1 cellular context compared by ENCODE assay signal in the genomic region with DNA sequence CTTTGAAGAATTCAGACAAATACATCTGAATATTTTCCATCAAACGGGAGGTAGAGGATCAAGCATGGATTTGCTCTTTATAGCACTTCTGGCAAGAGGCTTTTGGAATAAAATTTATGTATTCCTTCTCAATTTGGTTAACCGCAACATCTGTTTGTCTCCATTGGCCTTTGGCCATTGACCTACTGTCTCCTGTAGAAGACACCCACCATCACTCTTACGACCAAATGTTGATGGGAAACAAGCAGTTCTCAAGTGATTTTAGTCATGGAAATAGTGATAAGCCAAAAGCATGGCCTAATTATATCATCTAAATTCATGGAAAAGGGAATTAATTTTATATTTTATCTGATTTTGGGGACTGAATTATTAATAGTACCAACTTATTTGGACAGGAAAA.
TF ChIP-seq lines count a peak whose summit lies in the region.

No MANE protein-coding gene starts in this region.

TF ChIP-seq in HepG2, 621 proteins besides CTCF, POLR2A, EP300 and RAD21:
- TF ChIP-seq, protein P1, sequence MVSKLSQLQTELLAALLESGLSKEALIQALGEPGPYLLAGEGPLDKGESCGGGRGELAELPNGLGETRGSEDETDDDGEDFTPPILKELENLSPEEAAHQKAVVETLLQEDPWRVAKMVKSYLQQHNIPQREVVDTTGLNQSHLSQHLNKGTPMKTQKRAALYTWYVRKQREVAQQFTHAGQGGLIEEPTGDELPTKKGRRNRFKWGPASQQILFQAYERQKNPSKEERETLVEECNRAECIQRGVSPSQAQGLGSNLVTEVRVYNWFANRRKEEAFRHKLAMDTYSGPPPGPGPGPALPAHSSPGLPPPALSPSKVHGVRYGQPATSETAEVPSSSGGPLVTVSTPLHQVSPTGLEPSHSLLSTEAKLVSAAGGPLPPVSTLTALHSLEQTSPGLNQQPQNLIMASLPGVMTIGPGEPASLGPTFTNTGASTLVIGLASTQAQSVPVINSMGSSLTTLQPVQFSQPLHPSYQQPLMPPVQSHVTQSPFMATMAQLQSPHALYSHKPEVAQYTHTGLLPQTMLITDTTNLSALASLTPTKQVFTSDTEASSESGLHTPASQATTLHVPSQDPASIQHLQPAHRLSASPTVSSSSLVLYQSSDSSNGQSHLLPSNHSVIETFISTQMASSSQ (IDR thresholded peaks at IDR 0.05; ENCODE audit: low read depth) = no peak
- TF ChIP-seq, protein P1 (CRISPR knock-in tag; IDR thresholded peaks at IDR 0.05; ENCODE audit: borderline replicate concordance) = no peak
- TF ChIP-seq SMAD3 (CRISPR knock-in tag; IDR thresholded peaks at IDR 0.05) (no peak), ZNF12 (CRISPR knock-in tag; IDR thresholded peaks at IDR 0.05) (no peak)
- TF ChIP-seq, protein P2, sequence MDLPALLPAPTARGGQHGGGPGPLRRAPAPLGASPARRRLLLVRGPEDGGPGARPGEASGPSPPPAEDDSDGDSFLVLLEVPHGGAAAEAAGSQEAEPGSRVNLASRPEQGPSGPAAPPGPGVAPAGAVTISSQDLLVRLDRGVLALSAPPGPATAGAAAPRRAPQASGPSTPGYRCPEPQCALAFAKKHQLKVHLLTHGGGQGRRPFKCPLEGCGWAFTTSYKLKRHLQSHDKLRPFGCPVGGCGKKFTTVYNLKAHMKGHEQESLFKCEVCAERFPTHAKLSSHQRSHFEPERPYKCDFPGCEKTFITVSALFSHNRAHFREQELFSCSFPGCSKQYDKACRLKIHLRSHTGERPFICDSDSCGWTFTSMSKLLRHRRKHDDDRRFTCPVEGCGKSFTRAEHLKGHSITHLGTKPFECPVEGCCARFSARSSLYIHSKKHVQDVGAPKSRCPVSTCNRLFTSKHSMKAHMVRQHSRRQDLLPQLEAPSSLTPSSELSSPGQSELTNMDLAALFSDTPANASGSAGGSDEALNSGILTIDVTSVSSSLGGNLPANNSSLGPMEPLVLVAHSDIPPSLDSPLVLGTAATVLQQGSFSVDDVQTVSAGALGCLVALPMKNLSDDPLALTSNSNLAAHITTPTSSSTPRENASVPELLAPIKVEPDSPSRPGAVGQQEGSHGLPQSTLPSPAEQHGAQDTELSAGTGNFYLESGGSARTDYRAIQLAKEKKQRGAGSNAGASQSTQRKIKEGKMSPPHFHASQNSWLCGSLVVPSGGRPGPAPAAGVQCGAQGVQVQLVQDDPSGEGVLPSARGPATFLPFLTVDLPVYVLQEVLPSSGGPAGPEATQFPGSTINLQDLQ (CRISPR knock-in tag; IDR thresholded peaks at IDR 0.05) = no peak
- TF ChIP-seq, protein P3, sequence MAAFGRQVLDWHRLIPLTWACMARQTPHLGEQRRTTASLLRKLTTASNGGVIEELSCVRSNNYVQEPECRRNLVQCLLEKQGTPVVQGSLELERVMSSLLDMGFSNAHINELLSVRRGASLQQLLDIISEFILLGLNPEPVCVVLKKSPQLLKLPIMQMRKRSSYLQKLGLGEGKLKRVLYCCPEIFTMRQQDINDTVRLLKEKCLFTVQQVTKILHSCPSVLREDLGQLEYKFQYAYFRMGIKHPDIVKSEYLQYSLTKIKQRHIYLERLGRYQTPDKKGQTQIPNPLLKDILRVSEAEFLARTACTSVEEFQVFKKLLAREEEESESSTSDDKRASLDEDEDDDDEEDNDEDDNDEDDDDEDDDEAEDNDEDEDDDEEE (CRISPR knock-in tag; IDR thresholded peaks at IDR 0.05) = no peak
- TF ChIP-seq, protein P4, sequence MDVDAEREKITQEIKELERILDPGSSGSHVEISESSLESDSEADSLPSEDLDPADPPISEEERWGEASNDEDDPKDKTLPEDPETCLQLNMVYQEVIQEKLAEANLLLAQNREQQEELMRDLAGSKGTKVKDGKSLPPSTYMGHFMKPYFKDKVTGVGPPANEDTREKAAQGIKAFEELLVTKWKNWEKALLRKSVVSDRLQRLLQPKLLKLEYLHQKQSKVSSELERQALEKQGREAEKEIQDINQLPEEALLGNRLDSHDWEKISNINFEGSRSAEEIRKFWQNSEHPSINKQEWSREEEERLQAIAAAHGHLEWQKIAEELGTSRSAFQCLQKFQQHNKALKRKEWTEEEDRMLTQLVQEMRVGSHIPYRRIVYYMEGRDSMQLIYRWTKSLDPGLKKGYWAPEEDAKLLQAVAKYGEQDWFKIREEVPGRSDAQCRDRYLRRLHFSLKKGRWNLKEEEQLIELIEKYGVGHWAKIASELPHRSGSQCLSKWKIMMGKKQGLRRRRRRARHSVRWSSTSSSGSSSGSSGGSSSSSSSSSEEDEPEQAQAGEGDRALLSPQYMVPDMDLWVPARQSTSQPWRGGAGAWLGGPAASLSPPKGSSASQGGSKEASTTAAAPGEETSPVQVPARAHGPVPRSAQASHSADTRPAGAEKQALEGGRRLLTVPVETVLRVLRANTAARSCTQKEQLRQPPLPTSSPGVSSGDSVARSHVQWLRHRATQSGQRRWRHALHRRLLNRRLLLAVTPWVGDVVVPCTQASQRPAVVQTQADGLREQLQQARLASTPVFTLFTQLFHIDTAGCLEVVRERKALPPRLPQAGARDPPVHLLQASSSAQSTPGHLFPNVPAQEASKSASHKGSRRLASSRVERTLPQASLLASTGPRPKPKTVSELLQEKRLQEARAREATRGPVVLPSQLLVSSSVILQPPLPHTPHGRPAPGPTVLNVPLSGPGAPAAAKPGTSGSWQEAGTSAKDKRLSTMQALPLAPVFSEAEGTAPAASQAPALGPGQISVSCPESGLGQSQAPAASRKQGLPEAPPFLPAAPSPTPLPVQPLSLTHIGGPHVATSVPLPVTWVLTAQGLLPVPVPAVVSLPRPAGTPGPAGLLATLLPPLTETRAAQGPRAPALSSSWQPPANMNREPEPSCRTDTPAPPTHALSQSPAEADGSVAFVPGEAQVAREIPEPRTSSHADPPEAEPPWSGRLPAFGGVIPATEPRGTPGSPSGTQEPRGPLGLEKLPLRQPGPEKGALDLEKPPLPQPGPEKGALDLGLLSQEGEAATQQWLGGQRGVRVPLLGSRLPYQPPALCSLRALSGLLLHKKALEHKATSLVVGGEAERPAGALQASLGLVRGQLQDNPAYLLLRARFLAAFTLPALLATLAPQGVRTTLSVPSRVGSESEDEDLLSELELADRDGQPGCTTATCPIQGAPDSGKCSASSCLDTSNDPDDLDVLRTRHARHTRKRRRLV (CRISPR knock-in tag; IDR thresholded peaks at IDR 0.05) = no peak
